In genomic region chr1:222521299-222522104, GRCh38 we compare ENCODE assay signal across 15 cellular contexts. TPM values are rescaled to one million over a fixed set of nuclear protein-coding genes. Genes with fewer than 3 reads are reported as not detected.
DNase-seq lines count a peak whose midpoint lies in the region; TF ChIP-seq lines count a peak whose summit lies in the region.
"Had no signal": no experiment of that assay in that cellular context is flagged by ENCODE, and none has a peak within 500 bp of the region (broad histone marks: within the 10 kb centered on the region; RNA-seq: fewer than 3 reads in every experiment).

No MANE protein-coding gene starts in this region.

- TF ChIP-seq CTCF in epithelial cell of esophagus (IDR thresholded peaks at IDR 0.05; ENCODE audit: insufficient read depth, low read depth, low read length, missing control alignments) (no peak), nephron (IDR thresholded peaks at IDR 0.05; ENCODE audit: unreplicated experiment in 3 of 3) (no peak)

- no peaks in the 10 kb centered on the region for H3K36me3 Mint-ChIP-seq in nephron (ENCODE audit: low read depth)

- DNase-seq in GM03348 (ENCODE audit: low spot score) (peak; percentile 15), NOMO-1 treated with dmso at 0.1 percent for 144 hours (lab: John Stamatoyannopoulos, UW; ENCODE audit: unreplicated experiment) (peak; percentile 7), epithelial cell of esophagus (ENCODE audit: low read depth) (peak; percentile 91), mesenteric fat pad (ENCODE audit: low spot score) (no peak), NCI-H69 (lab: John Stamatoyannopoulos, UW) (no peak), hypothalamus (lab: John Stamatoyannopoulos, UW) (no peak), activated T-cell treated with anti-CD3 and anti-CD28 coated beads for 4 hours (no peak)
- DNase-seq: activated CD8-positive, alpha-beta memory T cell treated with anti-CD3 and anti-CD28 coated beads, Interleukin-2, amount 50 U/mL, for 48 hours; amygdala; C1 segment of cervical spinal cord; effector CD4-positive, alpha-beta T cell; OCI-M1; uterus had no signal

- H3K4me3 Mint-ChIP-seq in nephron, result no peak overlapping the region

- H3K27me3 Mint-ChIP-seq in nephron (ENCODE audit: low read depth), result peaks cover 3% of the 10 kb centered on the region

- peaks cover 6% of the 10 kb centered on the region for H3K4me1 Mint-ChIP-seq in nephron

- no peaks in the 10 kb centered on the region for H3K9me3 Mint-ChIP-seq in nephron

- H3K4me3 ChIP-seq in epithelial cell of esophagus (ENCODE audit: low read length), result no peak overlapping the region
- H3K4me3 ChIP-seq: skin epidermis, uterus had no signal

- H3K27ac Mint-ChIP-seq in nephron, result peak overlapping the region; percentile 54 to 85 (median 83)

RNA-seq across cellular contexts. Expression of gene HHIPL2, which starts 26.4 kb away (rescaled TPM):
- total RNA-seq in mesenteric fat pad, result not detected

Comparison
In these comparisons a context has a peak if more than half of its experiments do, and no peak if none do; other contexts are left out.
1. DNase-seq: peak in GM03348 (single experiment), NOMO-1 treated with dmso at 0.1 percent for 144 hours (single experiment) and epithelial cell of esophagus (single experiment); none in mesenteric fat pad (single experiment), NCI-H69 (single experiment), hypothalamus (0 of 51) and activated T-cell treated with anti-CD3 and anti-CD28 coated beads for 4 hours (single experiment).